Comparison of ENCODE assay signal across 1 cellular context in genomic region chr13:52652170-52652979, GRCh38.
TF ChIP-seq lines count a peak whose summit lies in the region.

TSS of gene SUGT1 (plus strand) at chr13:52652836. CDS start at chr13:52652921, 85 bp downstream.

TF ChIP-seq in H1, 55 proteins besides CTCF, POLR2A, EP300 and RAD21 (continued from another document):
- TF ChIP-seq CEBPB (IDR thresholded peaks at IDR 0.05; ENCODE audit: low read depth, low read length) (peak; percentile 36; the same call in 1 of the 2 replicates), TEAD4 (IDR thresholded peaks at IDR 0.05; ENCODE audit: low read depth, low read length) (no peak), E2F6 (IDR thresholded peaks at IDR 0.05) (peak; percentile 96), YY1 (IDR thresholded peaks at IDR 0.05; ENCODE audit: low read depth, low read length) (peak; percentile 97), KDM5A (IDR thresholded peaks at IDR 0.05; ENCODE audit: low read length) (peak; percentile 51; the same call in 1 of the 2 replicates), SUZ12 (IDR thresholded peaks at IDR 0.05; ENCODE audit: low read length) (0 out of 2 replicates have a peak, but pooled peaks have one; percentile 34), TAF1 (IDR thresholded peaks at IDR 0.05; ENCODE audit: low read depth, low read length) (peak; percentile 88), BCL11A (IDR thresholded peaks at IDR 0.05; ENCODE audit: low read depth in 2 of 2, low read length in 2 of 2) (no peak), SRF (IDR thresholded peaks at IDR 0.05; ENCODE audit: low read depth, low read length) (no peak), GTF2F1 (IDR thresholded peaks at IDR 0.05; ENCODE audit: borderline replicate concordance, low read depth, low read length) (peak; percentile 39; the same call in 1 of the 2 replicates), HDAC2 (IDR thresholded peaks at IDR 0.05; ENCODE audit: borderline replicate concordance in 1 of 2, low read depth in 2 of 2, low read length in 2 of 2) (no peak), NRF1 (IDR thresholded peaks at IDR 0.05; ENCODE audit: low read depth, low read length) (no peak), TAF7 (optimal IDR thresholded peaks at IDR 0.05; ENCODE audit: borderline replicate concordance, low read depth, low read length) (peak; percentile 51), TCF12 (IDR thresholded peaks at IDR 0.05; ENCODE audit: low read depth, low read length) (no peak), SIN3A (conservative IDR thresholded peaks at IDR 0.05 in 1 of 2, IDR thresholded peaks at IDR 0.05 in 1 of 2; ENCODE audit: low read depth in 1 of 2, low read length in 2 of 2) (peak in 1 of 2 experiments; percentile 90; a peak in 2 of 4 replicates), SIX5 (IDR thresholded peaks at IDR 0.05; ENCODE audit: low read depth, low read length) (no peak), CBX8 (IDR thresholded peaks at IDR 0.05; ENCODE audit: borderline replicate concordance, low read depth, low read length) (no peak), FOSL1 (IDR thresholded peaks at IDR 0.05; ENCODE audit: insufficient read depth, low read depth, low read length) (no peak), GABPA (IDR thresholded peaks at IDR 0.05; ENCODE audit: borderline replicate concordance, insufficient read depth, low read length) (peak; percentile 77; the same call in 1 of the 2 replicates), ZNF274 (IDR thresholded peaks at IDR 0.05; ENCODE audit: borderline replicate concordance, extremely low read depth, low read length) (no peak), EGR1 (IDR thresholded peaks at IDR 0.05; ENCODE audit: borderline replicate concordance, low read depth, low read length) (no peak), ASH2L (IDR thresholded peaks at IDR 0.05; ENCODE audit: low read length) (peak; percentile 36), ATF2 (IDR thresholded peaks at IDR 0.05; ENCODE audit: low read length) (peak; percentile 93), CHD1 (IDR thresholded peaks at IDR 0.05; ENCODE audit: low read depth, low read length) (no peak; the same call in 1 of the 2 replicates), CREB1 (IDR thresholded peaks at IDR 0.05) (peak; percentile 64; the same call in 1 of the 2 replicates), SAP30 (IDR thresholded peaks at IDR 0.05; ENCODE audit: insufficient read depth, insufficient replicate concordance, low read length) (peak; percentile 40), MAX (IDR thresholded peaks at IDR 0.05) (peak; percentile 84), BRCA1 (IDR thresholded peaks at IDR 0.05; ENCODE audit: low read depth, low read length) (peak; percentile 71), HDAC6 (IDR thresholded peaks at IDR 0.05; ENCODE audit: low read depth, low read length) (no peak), SIRT6 (IDR thresholded peaks at IDR 0.05; ENCODE audit: low read length) (no peak), POLR2AphosphoS5 (IDR thresholded peaks at IDR 0.05; ENCODE audit: low read depth, low read length) (peak; percentile 86), CTBP2 (IDR thresholded peaks at IDR 0.05; ENCODE audit: borderline replicate concordance, insufficient read depth, insufficient read length, low read length) (no peak), SP2 (IDR thresholded peaks at IDR 0.05; ENCODE audit: low read length) (peak; percentile 57; the same call in 1 of the 2 replicates), NANOG (IDR thresholded peaks at IDR 0.05; ENCODE audit: insufficient read depth, low read depth, low read length, poor library complexity, severe bottlenecking) (peak; percentile 25), RFX5 (IDR thresholded peaks at IDR 0.05; ENCODE audit: borderline replicate concordance, low read depth, low read length) (no peak), PHF8 (conservative IDR thresholded peaks at IDR 0.05; ENCODE audit: low read depth, low read length) (peak; percentile 90), TBP (IDR thresholded peaks at IDR 0.05; ENCODE audit: low read depth, low read length) (peak; percentile 86), RNF2 (IDR thresholded peaks at IDR 0.05; ENCODE audit: borderline replicate concordance, low read depth, low read length, missing control alignments, poor library complexity, severe bottlenecking) (no peak), BACH1 (IDR thresholded peaks at IDR 0.05; ENCODE audit: low read length) (peak; percentile 43), EZH2 (IDR thresholded peaks at IDR 0.05; ENCODE audit: low read depth, low read length, severe bottlenecking) (no peak), KDM1A (IDR thresholded peaks at IDR 0.05; ENCODE audit: borderline replicate concordance, low read length) (no peak), CHD2 (IDR thresholded peaks at IDR 0.05; ENCODE audit: low read length) (peak; percentile 91), SP4 (IDR thresholded peaks at IDR 0.05; ENCODE audit: low read length) (no peak; the same call in 1 of the 2 replicates), RBBP5 (IDR thresholded peaks at IDR 0.05; ENCODE audit: borderline replicate concordance, low read depth, low read length) (peak; percentile 78; the same call in 1 of the 2 replicates), SP1 (IDR thresholded peaks at IDR 0.05; ENCODE audit: low read depth, low read length) (no peak; the same call in 1 of the 2 replicates)
- TF ChIP-seq, protein P1, sequence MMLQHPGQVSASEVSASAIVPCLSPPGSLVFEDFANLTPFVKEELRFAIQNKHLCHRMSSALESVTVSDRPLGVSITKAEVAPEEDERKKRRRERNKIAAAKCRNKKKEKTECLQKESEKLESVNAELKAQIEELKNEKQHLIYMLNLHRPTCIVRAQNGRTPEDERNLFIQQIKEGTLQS (IDR thresholded peaks at IDR 0.05; ENCODE audit: insufficient read depth, low read depth, low read length): no peak
- TF ChIP-seq, protein P2, sequence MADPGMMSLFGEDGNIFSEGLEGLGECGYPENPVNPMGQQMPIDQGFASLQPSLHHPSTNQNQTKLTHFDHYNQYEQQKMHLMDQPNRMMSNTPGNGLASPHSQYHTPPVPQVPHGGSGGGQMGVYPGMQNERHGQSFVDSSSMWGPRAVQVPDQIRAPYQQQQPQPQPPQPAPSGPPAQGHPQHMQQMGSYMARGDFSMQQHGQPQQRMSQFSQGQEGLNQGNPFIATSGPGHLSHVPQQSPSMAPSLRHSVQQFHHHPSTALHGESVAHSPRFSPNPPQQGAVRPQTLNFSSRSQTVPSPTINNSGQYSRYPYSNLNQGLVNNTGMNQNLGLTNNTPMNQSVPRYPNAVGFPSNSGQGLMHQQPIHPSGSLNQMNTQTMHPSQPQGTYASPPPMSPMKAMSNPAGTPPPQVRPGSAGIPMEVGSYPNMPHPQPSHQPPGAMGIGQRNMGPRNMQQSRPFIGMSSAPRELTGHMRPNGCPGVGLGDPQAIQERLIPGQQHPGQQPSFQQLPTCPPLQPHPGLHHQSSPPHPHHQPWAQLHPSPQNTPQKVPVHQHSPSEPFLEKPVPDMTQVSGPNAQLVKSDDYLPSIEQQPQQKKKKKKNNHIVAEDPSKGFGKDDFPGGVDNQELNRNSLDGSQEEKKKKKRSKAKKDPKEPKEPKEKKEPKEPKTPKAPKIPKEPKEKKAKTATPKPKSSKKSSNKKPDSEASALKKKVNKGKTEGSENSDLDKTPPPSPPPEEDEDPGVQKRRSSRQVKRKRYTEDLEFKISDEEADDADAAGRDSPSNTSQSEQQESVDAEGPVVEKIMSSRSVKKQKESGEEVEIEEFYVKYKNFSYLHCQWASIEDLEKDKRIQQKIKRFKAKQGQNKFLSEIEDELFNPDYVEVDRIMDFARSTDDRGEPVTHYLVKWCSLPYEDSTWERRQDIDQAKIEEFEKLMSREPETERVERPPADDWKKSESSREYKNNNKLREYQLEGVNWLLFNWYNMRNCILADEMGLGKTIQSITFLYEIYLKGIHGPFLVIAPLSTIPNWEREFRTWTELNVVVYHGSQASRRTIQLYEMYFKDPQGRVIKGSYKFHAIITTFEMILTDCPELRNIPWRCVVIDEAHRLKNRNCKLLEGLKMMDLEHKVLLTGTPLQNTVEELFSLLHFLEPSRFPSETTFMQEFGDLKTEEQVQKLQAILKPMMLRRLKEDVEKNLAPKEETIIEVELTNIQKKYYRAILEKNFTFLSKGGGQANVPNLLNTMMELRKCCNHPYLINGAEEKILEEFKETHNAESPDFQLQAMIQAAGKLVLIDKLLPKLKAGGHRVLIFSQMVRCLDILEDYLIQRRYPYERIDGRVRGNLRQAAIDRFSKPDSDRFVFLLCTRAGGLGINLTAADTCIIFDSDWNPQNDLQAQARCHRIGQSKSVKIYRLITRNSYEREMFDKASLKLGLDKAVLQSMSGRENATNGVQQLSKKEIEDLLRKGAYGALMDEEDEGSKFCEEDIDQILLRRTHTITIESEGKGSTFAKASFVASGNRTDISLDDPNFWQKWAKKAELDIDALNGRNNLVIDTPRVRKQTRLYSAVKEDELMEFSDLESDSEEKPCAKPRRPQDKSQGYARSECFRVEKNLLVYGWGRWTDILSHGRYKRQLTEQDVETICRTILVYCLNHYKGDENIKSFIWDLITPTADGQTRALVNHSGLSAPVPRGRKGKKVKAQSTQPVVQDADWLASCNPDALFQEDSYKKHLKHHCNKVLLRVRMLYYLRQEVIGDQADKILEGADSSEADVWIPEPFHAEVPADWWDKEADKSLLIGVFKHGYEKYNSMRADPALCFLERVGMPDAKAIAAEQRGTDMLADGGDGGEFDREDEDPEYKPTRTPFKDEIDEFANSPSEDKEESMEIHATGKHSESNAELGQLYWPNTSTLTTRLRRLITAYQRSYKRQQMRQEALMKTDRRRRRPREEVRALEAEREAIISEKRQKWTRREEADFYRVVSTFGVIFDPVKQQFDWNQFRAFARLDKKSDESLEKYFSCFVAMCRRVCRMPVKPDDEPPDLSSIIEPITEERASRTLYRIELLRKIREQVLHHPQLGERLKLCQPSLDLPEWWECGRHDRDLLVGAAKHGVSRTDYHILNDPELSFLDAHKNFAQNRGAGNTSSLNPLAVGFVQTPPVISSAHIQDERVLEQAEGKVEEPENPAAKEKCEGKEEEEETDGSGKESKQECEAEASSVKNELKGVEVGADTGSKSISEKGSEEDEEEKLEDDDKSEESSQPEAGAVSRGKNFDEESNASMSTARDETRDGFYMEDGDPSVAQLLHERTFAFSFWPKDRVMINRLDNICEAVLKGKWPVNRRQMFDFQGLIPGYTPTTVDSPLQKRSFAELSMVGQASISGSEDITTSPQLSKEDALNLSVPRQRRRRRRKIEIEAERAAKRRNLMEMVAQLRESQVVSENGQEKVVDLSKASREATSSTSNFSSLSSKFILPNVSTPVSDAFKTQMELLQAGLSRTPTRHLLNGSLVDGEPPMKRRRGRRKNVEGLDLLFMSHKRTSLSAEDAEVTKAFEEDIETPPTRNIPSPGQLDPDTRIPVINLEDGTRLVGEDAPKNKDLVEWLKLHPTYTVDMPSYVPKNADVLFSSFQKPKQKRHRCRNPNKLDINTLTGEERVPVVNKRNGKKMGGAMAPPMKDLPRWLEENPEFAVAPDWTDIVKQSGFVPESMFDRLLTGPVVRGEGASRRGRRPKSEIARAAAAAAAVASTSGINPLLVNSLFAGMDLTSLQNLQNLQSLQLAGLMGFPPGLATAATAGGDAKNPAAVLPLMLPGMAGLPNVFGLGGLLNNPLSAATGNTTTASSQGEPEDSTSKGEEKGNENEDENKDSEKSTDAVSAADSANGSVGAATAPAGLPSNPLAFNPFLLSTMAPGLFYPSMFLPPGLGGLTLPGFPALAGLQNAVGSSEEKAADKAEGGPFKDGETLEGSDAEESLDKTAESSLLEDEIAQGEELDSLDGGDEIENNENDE (IDR thresholded peaks at IDR 0.05; ENCODE audit: insufficient replicate concordance, low read length): no peak
